Comparison of ENCODE assay signal across 10 cellular contexts in genomic region chr4:134544303-134544761, GRCh38.
A peak's percentile ranks its signal among the peaks of the same experiment; 100 is the strongest.
DNase-seq lines count a peak whose midpoint lies in the region; ATAC-seq and TF ChIP-seq lines count a peak whose summit lies in the region.
"Had no signal": no experiment of that assay in that cellular context is flagged by ENCODE, and none has a peak within 500 bp of the region (broad histone marks: within the 10 kb centered on the region; RNA-seq: fewer than 3 reads in every experiment).

No MANE protein-coding gene starts in this region.

- H3K27me3 ChIP-seq in SJCRH30 (no peaks in the 10 kb centered on the region), kidney epithelial cell (ENCODE audit: control insufficient read depth, insufficient read depth, low read length) (no peaks in the 10 kb centered on the region), uterus (no peaks in the 10 kb centered on the region)

- intact Hi-C loops in mucosa of descending colon (cut with DNase I, micrococcal nuclease): no loop called here
- intact Hi-C loops in uterus (cut with DNase I; ENCODE audit: low total_unique reads): no loop called here

- H3K36me3 ChIP-seq in SJCRH30 (no peaks in the 10 kb centered on the region), kidney epithelial cell (ENCODE audit: control insufficient read depth, insufficient read depth, low read length) (no peaks in the 10 kb centered on the region), mucosa of descending colon (ENCODE audit: low read depth) (no peaks in the 10 kb centered on the region), uterus (no peaks in the 10 kb centered on the region)

- DNase-seq in EH (ENCODE audit: low read depth) (peak; percentile 96), M059J (ENCODE audit: low read depth) (peak; percentile 91), SJCRH30 (peak; percentile 30 to 45), kidney epithelial cell (ENCODE audit: low read depth) (peak; percentile 43), mucosa of descending colon (no peak), GM13977 (ENCODE audit: low spot score) (no peak), SKM-1 (lab: John Stamatoyannopoulos, UW; ENCODE audit: unreplicated experiment) (no peak), uterus (no peak)
- DNase-seq: activated T-cell treated with anti-CD3 and anti-CD28 coated beads for 4 hours had no signal

- H3K4me1 ChIP-seq in SJCRH30: peaks cover 8% of the 10 kb centered on the region; the same call in 1 of the 2 replicates
- H3K4me1 ChIP-seq in mucosa of descending colon (ENCODE audit: low read depth): no peaks in the 10 kb centered on the region
- no peaks in the 10 kb centered on the region for H3K4me1 ChIP-seq in uterus

- H3K9me3 ChIP-seq in SJCRH30 (replicated peaks): no peaks in the 10 kb centered on the region; the same call in 1 of the 2 replicates
- peaks cover 19% of the 10 kb centered on the region for H3K9me3 ChIP-seq in mucosa of descending colon
- H3K9me3 ChIP-seq in uterus: peaks cover 0 to 4% of the 10 kb centered on the region in 2 donors

- TF ChIP-seq POLR2A in uterus (IDR thresholded peaks at IDR 0.05): no peak

- ATAC-seq in mucosa of descending colon: no peak

- TF ChIP-seq CTCF in kidney epithelial cell (IDR thresholded peaks at IDR 0.05; ENCODE audit: insufficient read depth, low read length, poor library complexity, severe bottlenecking): no peak
- no peak for TF ChIP-seq CTCF in mucosa of descending colon (IDR thresholded peaks at IDR 0.05)
- no peak for TF ChIP-seq CTCF in GM13977 (IDR thresholded peaks at IDR 0.05; ENCODE audit: extremely low read depth, insufficient read depth, missing control alignments)
- TF ChIP-seq CTCF in uterus (IDR thresholded peaks at IDR 0.05): no peak

- H3K27ac ChIP-seq in SJCRH30 (peak overlapping the region; percentile 13), uterus (no peak overlapping the region)
- H3K27ac ChIP-seq: SK-N-MC had no signal

- no peak overlapping the region for H3K4me3 ChIP-seq in SJCRH30
- H3K4me3 ChIP-seq in kidney epithelial cell (ENCODE audit: low read depth, low read length): no peak overlapping the region
- H3K4me3 ChIP-seq in mucosa of descending colon: no peak overlapping the region
- no peak overlapping the region for H3K4me3 ChIP-seq in uterus
- H3K4me3 ChIP-seq: SK-N-MC had no signal

- in situ Hi-C loops in GM13977 (cut with MboI; ENCODE audit: low pct_unique_long_range_greater_than_20kb, low sequenced_read_pairs, unreplicated experiment): no loop called here

Comparison
In these comparisons a context has a peak if more than half of its experiments do, and no peak if none do; other contexts are left out.
1. DNase-seq: peak in EH (single experiment), M059J (single experiment), SJCRH30 (2 of 2) and kidney epithelial cell (single experiment); none in mucosa of descending colon (0 of 3), GM13977 (single experiment), SKM-1 (single experiment) and uterus (0 of 2).